ENCODE assay signal across 9 cellular contexts in the genomic region with DNA sequence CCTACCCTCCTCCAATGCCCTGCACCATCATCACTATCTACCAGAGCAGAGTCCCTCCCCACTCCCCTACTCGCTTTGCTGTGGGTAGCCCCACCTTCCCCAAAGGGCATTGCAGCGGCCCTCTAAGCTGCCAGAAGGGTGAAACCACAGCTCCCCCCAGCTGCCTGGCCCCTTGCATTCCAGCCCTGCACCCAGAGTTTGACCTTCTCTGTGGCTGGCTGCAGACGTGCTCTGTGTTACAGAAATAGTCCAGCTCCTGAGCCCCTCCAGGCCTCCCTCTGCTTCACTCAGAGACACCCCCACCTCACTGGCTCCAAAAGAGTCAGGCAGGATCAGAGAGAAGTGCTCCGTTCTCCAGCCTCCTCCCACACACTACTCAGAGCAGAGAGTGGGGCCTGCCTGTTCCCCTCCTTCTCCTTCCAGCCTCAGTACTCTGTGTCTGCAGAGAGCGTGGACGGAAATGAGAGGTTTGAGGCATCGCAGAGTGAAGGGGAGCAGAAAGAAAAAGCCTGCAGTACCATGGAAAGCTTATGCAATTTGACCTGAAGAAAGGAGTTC.
DNase-seq lines count a peak whose midpoint lies in the region; ATAC-seq, FAIRE-seq and TF ChIP-seq lines count a peak whose summit lies in the region.
"Had no signal": no experiment of that assay in that cellular context is flagged by ENCODE, and none has a peak within 500 bp of the region (broad histone marks: within the 10 kb centered on the region; RNA-seq: fewer than 3 reads in every experiment).

No MANE protein-coding gene starts in this region.

- 0 out of 2 replicates have a peak overlapping the region, but pooled peaks have one; percentile 34 for H3K9ac ChIP-seq in HepG2 (ENCODE audit: insufficient read depth, low read depth, low read length)

- no peaks in the 10 kb centered on the region for H3K79me2 ChIP-seq in HepG2 (ENCODE audit: insufficient read depth, low read length)

- TF ChIP-seq CTCF in HepG2 (CRISPR knock-in tag; IDR thresholded peaks at IDR 0.05) (peak; percentile 77), right lobe of liver (IDR thresholded peaks at IDR 0.05) (no peak), brain (conservative IDR thresholded peaks at IDR 0.05) (no peak)

- peaks cover 4% of the 10 kb centered on the region for H3K27me3 Mint-ChIP-seq in brain
- peaks cover 65% of the 10 kb centered on the region for H3K27me3 Mint-ChIP-seq in activated naive CD4-positive, alpha-beta T cell treated with anti-CD3 and anti-CD28 coated beads, Interleukin-2, amount 10 ng/mL, durations not matched to agents 7 days and 5 days

- H3K27ac ChIP-seq in HepG2 (ENCODE audit: extremely low read length, insufficient read depth, low read length): peak overlapping the region; percentile 64
- no peak overlapping the region for H3K27ac ChIP-seq in right lobe of liver
- H3K27ac ChIP-seq in mesodermal cell (ENCODE audit: low read depth, low read length, severe bottlenecking): peak overlapping the region; percentile 5

- POLR2A ChIA-PET in HepG2 (lab: Yijun Ruan, JAX): interaction anchor here (0.6 to 1.6 kb wide), 9 partner anchors 8 to 83 kb away, joined by 3 to 7 read pairs (median 3); a partner anchor contains a TSS

- H4K20me1 ChIP-seq in HepG2 (ENCODE audit: insufficient read depth, low read length): no peaks in the 10 kb centered on the region

- H3K4me2 ChIP-seq in HepG2 (ENCODE audit: low read depth, low read length): peak overlapping the region; percentile 82

- TF ChIP-seq RAD21 in HepG2 (CRISPR knock-in tag; IDR thresholded peaks at IDR 0.05): no peak

- H3K4me3 Mint-ChIP-seq in brain: peak overlapping the region in 3 of 5 experiments; percentile 38 to 58 (median 56)
- no peak overlapping the region for H3K4me3 Mint-ChIP-seq in activated naive CD4-positive, alpha-beta T cell treated with anti-CD3 and anti-CD28 coated beads, Interleukin-2, amount 10 ng/mL, durations not matched to agents 7 days and 5 days

- H2AFZ ChIP-seq in HepG2 (ENCODE audit: low read length): no peak overlapping the region

- peaks cover 63% of the 10 kb centered on the region for H3K4me1 ChIP-seq in HepG2 (ENCODE audit: insufficient read depth, low read length)
- peaks cover 0 to 29% (median 12%) of the 10 kb centered on the region in 4 donors for H3K4me1 ChIP-seq in right lobe of liver
- H3K4me1 ChIP-seq in mesodermal cell (ENCODE audit: control insufficient read depth, insufficient read depth, low read length, poor library complexity, severe bottlenecking): peaks cover 36% of the 10 kb centered on the region

- WGBS in HepG2 (ENCODE audit: low lambda C conversion rate): 19% methylated on average over 7 of the region's 7 CpGs
- WGBS in right lobe of liver (ENCODE audit: insufficient coverage, low coverage, low lambda C conversion rate, missing lambda C conversion rate): 33% methylated on average over 5 of the region's 7 CpGs
- WGBS in mesodermal cell (ENCODE audit: insufficient coverage in 2 of 2), 2 experiments: 30 to 47% methylated on average over 2 to 4 of the region's 7 CpGs

- peaks cover 88% of the 10 kb centered on the region for H3K4me1 Mint-ChIP-seq in brain
- H3K4me1 Mint-ChIP-seq in activated naive CD4-positive, alpha-beta T cell treated with anti-CD3 and anti-CD28 coated beads, Interleukin-2, amount 10 ng/mL, durations not matched to agents 7 days and 5 days: peaks cover 5% of the 10 kb centered on the region

- TF ChIP-seq POLR2A in HepG2 (IDR thresholded peaks at IDR 0.05; ENCODE audit: insufficient read depth in 1 of 2, low read depth in 2 of 2, low read length in 2 of 2) (no peak), right lobe of liver (IDR thresholded peaks at IDR 0.05) (no peak)

- DNase-seq in HepG2 (ENCODE audit: low spot score) (peak; percentile 41), right lobe of liver (no peak), T-helper 2 cell (no peak)
- no peak for DNase-seq in stimulated activated CD4-positive, alpha-beta T cell treated with anti-CD3 and anti-CD28 coated beads, Interleukin-1b, Interleukin-23, amount 100 ng/mL, for 48 hours
- no peak for DNase-seq in activated naive CD4-positive, alpha-beta T cell treated with anti-CD3 and anti-CD28 coated beads, Interleukin-2, amount 10 ng/mL, durations not matched to agents 7 days and 5 days
- DNase-seq: activated naive CD4-positive, alpha-beta T cell treated with anti-CD3 and anti-CD28 coated beads, Interleukin-2, amount 50 U/mL, for 16 hours had no signal

- H3K9me3 Mint-ChIP-seq in brain: no peaks in the 10 kb centered on the region
- H3K9me3 Mint-ChIP-seq in activated naive CD4-positive, alpha-beta T cell treated with anti-CD3 and anti-CD28 coated beads, Interleukin-2, amount 10 ng/mL, durations not matched to agents 7 days and 5 days: no peaks in the 10 kb centered on the region

- no peaks in the 10 kb centered on the region for H3K36me3 ChIP-seq in HepG2 (replicated peaks in 1 of 2; ENCODE audit: control insufficient read depth in 1 of 2, insufficient read depth in 2 of 2, low read length in 2 of 2)
- H3K36me3 ChIP-seq in right lobe of liver: no peaks in the 10 kb centered on the region
- H3K36me3 ChIP-seq in mesodermal cell (ENCODE audit: control insufficient read depth, insufficient read depth, low read length): no peaks in the 10 kb centered on the region

- ATAC-seq in HepG2: peak; percentile 76
- ATAC-seq in right lobe of liver: no peak
- ATAC-seq in HG03175 (IDR thresholded peaks at IDR 0.05; ENCODE audit: unreplicated experiment): no peak

- H3K4me3 ChIP-seq in HepG2 (replicated peaks in 1 of 3; ENCODE audit: insufficient read depth in 1 of 3, low read depth in 2 of 3, low read length in 3 of 3) (peak overlapping the region in 2 of 3 experiments; percentile 38 to 65; a peak in 4 of 6 replicates), right lobe of liver (no peak overlapping the region), mesodermal cell (ENCODE audit: extremely low read depth, insufficient read depth, low read length, poor library complexity, severe bottlenecking) (no peak overlapping the region)

- H3K27me3 ChIP-seq in HepG2 (ENCODE audit: control insufficient read depth in 1 of 2, insufficient read depth in 2 of 2, low read length in 2 of 2) (no peaks in the 10 kb centered on the region), right lobe of liver (no peaks in the 10 kb centered on the region)

- H3K9me3 ChIP-seq in HepG2 (ENCODE audit: low read length): no peaks in the 10 kb centered on the region
- no peaks in the 10 kb centered on the region for H3K9me3 ChIP-seq in right lobe of liver
- H3K9me3 ChIP-seq in mesodermal cell (ENCODE audit: control insufficient read depth, low read length): no peaks in the 10 kb centered on the region

- in situ Hi-C loops in HepG2 (cut with HindIII; ENCODE audit: extremely low pct_ligation_motif_present, low pct_unique_long_range_greater_than_20kb): no loop called here

- TF ChIP-seq EP300 in HepG2 (IDR thresholded peaks at IDR 0.05; ENCODE audit: low read depth in 2 of 2, low read length in 2 of 2): no peak
- no peak for TF ChIP-seq EP300 in HepG2 (CRISPR knock-in tag; IDR thresholded peaks at IDR 0.05; ENCODE audit: borderline replicate concordance)

- intact Hi-C loops in HepG2 (cut with micrococcal nuclease; ENCODE audit: unreplicated experiment): no loop called here
- intact Hi-C loops in right lobe of liver (cut with DNase I): no loop called here

- BruUV-seq in HepG2 (replicated peaks; lab: Mats Ljungman, UMichigan): no TSS peak

- CTCF ChIA-PET in HepG2 (lab: Yijun Ruan, JAX; ENCODE audit: low intra/inter-chr PET ratio, low total read pairs): no interaction called here
- CTCF ChIA-PET in activated naive CD4-positive, alpha-beta T cell treated with anti-CD3 and anti-CD28 coated beads, Interleukin-2, amount 10 ng/mL, durations not matched to agents 7 days and 5 days (lab: Charles Lee): no interaction called here

- peak; percentile 58 for FAIRE-seq in HepG2 (lab: Jason Lieb, UNC)

- H3K36me3 Mint-ChIP-seq in brain: peaks cover 6% of the 10 kb centered on the region
- H3K36me3 Mint-ChIP-seq in activated naive CD4-positive, alpha-beta T cell treated with anti-CD3 and anti-CD28 coated beads, Interleukin-2, amount 10 ng/mL, durations not matched to agents 7 days and 5 days: no peaks in the 10 kb centered on the region

- H3K27ac Mint-ChIP-seq in brain: peak overlapping the region in 4 of 5 experiments; percentile 74 to 96 (median 93)
- H3K27ac Mint-ChIP-seq in activated naive CD4-positive, alpha-beta T cell treated with anti-CD3 and anti-CD28 coated beads, Interleukin-2, amount 10 ng/mL, durations not matched to agents 7 days and 5 days: no peak overlapping the region

TF ChIP-seq in HepG2, 621 proteins besides CTCF, POLR2A, EP300 and RAD21 (continues in another document):
- 0 out of 2 replicates have a peak, but pooled peaks have one; percentile 12 for TF ChIP-seq ZNF331 (CRISPR knock-in tag; IDR thresholded peaks at IDR 0.05)
- TF ChIP-seq TAF1 (CRISPR knock-in tag; IDR thresholded peaks at IDR 0.05): 0 out of 2 replicates have a peak, but pooled peaks have one; percentile 5
- TF ChIP-seq NR2F6 (IDR thresholded peaks at IDR 0.05): peak; percentile 41; the same call in 1 of the 2 replicates
- TF ChIP-seq NR2F6 (CRISPR knock-in tag; IDR thresholded peaks at IDR 0.05): peak; percentile 53; the same call in 1 of the 2 replicates
- TF ChIP-seq MED8 (CRISPR knock-in tag; IDR thresholded peaks at IDR 0.05; ENCODE audit: insufficient replicate concordance): no peak
- TF ChIP-seq MBD4 (IDR thresholded peaks at IDR 0.05; ENCODE audit: borderline replicate concordance, low read length): no peak
- TF ChIP-seq ZNF292 (CRISPR knock-in tag; IDR thresholded peaks at IDR 0.05; ENCODE audit: borderline replicate concordance, low read depth): 0 out of 2 replicates have a peak, but pooled peaks have one; percentile 25

Comparison
In these comparisons a context has a peak if more than half of its experiments do, and no peak if none do; other contexts are left out.
1. H3K27ac ChIP-seq: peak in HepG2 (single experiment) and mesodermal cell (single experiment); none in right lobe of liver (0 of 3).
2. H3K4me3 ChIP-seq: peak in HepG2 (2 of 3); none in right lobe of liver (0 of 3) and mesodermal cell (single experiment).